Comparison of ENCODE assay signal across 20 cellular contexts in the genomic region with DNA sequence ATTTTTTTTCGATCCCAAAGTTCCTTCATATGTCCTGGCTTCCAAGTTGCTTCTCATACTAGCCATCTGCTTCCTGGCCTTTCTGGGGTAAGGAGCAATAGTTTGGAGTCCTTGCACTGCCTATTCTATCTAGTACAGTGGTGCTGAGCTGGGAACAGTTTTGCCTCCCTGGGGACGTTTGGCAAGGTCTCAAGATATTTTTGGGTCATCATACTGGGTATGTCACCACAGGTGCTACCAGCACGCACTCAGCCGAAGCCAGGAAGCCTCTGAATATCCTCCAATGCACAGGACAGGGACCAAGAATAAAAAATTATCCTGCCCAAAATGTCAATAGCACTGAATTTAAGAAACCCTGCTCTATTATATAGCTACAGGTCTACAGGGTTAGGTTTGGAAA. TPM values are rescaled to one million over a fixed set of nuclear protein-coding genes. Genes with fewer than 3 reads are reported as not detected.
DNase-seq lines count a peak whose midpoint lies in the region; ATAC-seq and TF ChIP-seq lines count a peak whose summit lies in the region.
"Had no signal": no experiment of that assay in that cellular context is flagged by ENCODE, and none has a peak within 500 bp of the region (broad histone marks: within the 10 kb centered on the region; RNA-seq: fewer than 3 reads in every experiment).

No MANE protein-coding gene starts in this region.

- ATAC-seq in GM19463 (IDR thresholded peaks at IDR 0.05; ENCODE audit: unreplicated experiment) (peak; percentile 77), HG02798 (IDR thresholded peaks at IDR 0.05; ENCODE audit: poor library complexity, unreplicated experiment) (peak; percentile 65), HG03571 (IDR thresholded peaks at IDR 0.05; ENCODE audit: unreplicated experiment) (peak; percentile 68), GM21723 (IDR thresholded peaks at IDR 0.05; ENCODE audit: unreplicated experiment) (no peak)
- ATAC-seq: CD8-positive, alpha-beta T cell; foreskin keratinocyte had no signal

- no peak overlapping the region for H3K27ac ChIP-seq in breast epithelium
- H3K27ac ChIP-seq: colonic mucosa, foreskin keratinocyte had no signal

- no peak for TF ChIP-seq POLR2A in breast epithelium (IDR thresholded peaks at IDR 0.05)

- DNase-seq in GM12865 (ENCODE audit: low read depth), result peak; percentile 30
- DNase-seq in GM03348 (ENCODE audit: low spot score), result no peak
- DNase-seq in NCI-H1436 treated with DMSO at 0.1 percent for 48 hours (lab: John Stamatoyannopoulos, UW), result no peak
- DNase-seq in breast epithelium (ENCODE audit: low spot score in 2 of 2), result no peak
- DNase-seq: ACHN; activated CD4-positive, alpha-beta T cell treated with anti-CD3 and anti-CD28 coated beads for 48 hours; activated naive CD4-positive, alpha-beta T cell treated with Interleukin-2 at 50 U/mL for 16 hours; activated T-cell treated with anti-CD3 and anti-CD28 coated beads for 4 hours; CD8-positive, alpha-beta T cell; colonic mucosa; DND-41; foreskin keratinocyte; NCI-H2081; NCI-H526; retina had no signal

- H3K27me3 ChIP-seq in breast epithelium, result peaks cover 0 to 26% of the 10 kb centered on the region in 2 donors
- H3K27me3 ChIP-seq: colonic mucosa, foreskin keratinocyte had no signal

- no peak for TF ChIP-seq CTCF in GM12865 (IDR thresholded peaks at IDR 0.05; ENCODE audit: insufficient read depth, low read depth, low read length, missing control alignments)
- TF ChIP-seq CTCF in breast epithelium (IDR thresholded peaks at IDR 0.05), result no peak

- H3K9me3 ChIP-seq in breast epithelium, result no peaks in the 10 kb centered on the region
- H3K9me3 ChIP-seq: colonic mucosa, HAP-1 had no signal

- no peak overlapping the region for H3K4me3 ChIP-seq in GM12865 (ENCODE audit: low read depth, low read length)
- no peak overlapping the region for H3K4me3 ChIP-seq in breast epithelium
- H3K4me3 ChIP-seq: colonic mucosa, HAP-1 had no signal

- H3K4me1 ChIP-seq in breast epithelium, result no peaks in the 10 kb centered on the region
- H3K4me1 ChIP-seq: colonic mucosa, foreskin keratinocyte, HAP-1 had no signal

- H3K36me3 ChIP-seq in breast epithelium, result no peaks in the 10 kb centered on the region
- H3K36me3 ChIP-seq: colonic mucosa, HAP-1 had no signal

- intact Hi-C loops in breast epithelium (cut with DNase I; ENCODE audit: low total_unique reads), result no loop called here

RNA-seq across cellular contexts. Expression of gene TMSB15B, which starts 35.4 kb away (rescaled TPM):
- total RNA-seq in breast epithelium, result 1 to 10 TPM; 5.6 to 9.5 (median 5.6) TPM
